13 cellular contexts compared by ENCODE assay signal in the genomic region with DNA sequence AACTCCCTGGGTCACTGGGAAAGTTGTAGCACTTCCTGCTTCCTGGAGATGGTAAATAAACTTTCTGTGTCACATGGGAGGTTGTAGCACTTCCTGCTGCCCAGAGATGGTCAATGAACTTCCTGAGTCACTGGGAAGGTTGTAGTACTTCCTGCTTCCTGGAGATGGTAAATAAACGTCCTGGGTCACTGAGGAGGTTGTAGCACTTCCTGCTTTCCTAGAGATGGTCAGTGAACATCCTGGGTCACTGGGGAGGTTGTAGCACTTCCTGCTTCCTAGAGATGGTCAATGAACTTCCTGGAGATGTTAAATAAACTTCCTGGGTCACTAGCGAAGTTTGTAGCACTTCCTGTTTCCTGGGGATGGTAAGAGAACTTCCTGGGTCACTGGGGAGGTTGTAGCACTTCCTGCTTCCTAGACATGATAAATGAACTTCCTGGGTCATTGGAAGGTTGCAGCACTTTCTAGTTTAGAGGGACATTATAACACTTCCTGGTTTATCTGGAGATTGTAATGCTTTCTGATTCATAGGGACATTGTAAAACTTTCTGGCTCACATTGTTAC.
DNase-seq lines count a peak whose midpoint lies in the region; ATAC-seq lines count a peak whose summit lies in the region.
"Had no signal": no experiment of that assay in that cellular context is flagged by ENCODE, and none has a peak within 500 bp of the region (broad histone marks: within the 10 kb centered on the region; RNA-seq: fewer than 3 reads in every experiment).

No MANE protein-coding gene starts in this region.

- H3K9me3 ChIP-seq in CD4-positive, alpha-beta memory T cell (ENCODE audit: control insufficient read depth in 1 of 2, low read length in 2 of 2): peaks cover 0 to 6% of the 10 kb centered on the region in 2 donors
- no peaks in the 10 kb centered on the region for H3K9me3 ChIP-seq in KOPT-K1 (ENCODE audit: insufficient read depth, low read length, poor library complexity, severe bottlenecking)
- peaks cover 12 to 20% (median 18%) of the 10 kb centered on the region in 3 experiments for H3K9me3 ChIP-seq in naive thymus-derived CD4-positive, alpha-beta T cell (ENCODE audit: control insufficient read depth in 2 of 3, low read length in 3 of 3)
- H3K9me3 ChIP-seq: SJSA1 had no signal

- intact Hi-C loops in CD4-positive, alpha-beta memory T cell (cut with micrococcal nuclease): loop anchor here (1.0 to 5.0 kb wide), 3 partner anchors 20 to 1237 kb away; partner anchors contain the start of genes P2RY8 and SLC25A6
- intact Hi-C loops in naive thymus-derived CD4-positive, alpha-beta T cell (cut with micrococcal nuclease): loop anchor here in 1 of 2 donors (1.0 to 5.0 kb wide), 3 partner anchors 37 to 127 kb away; partner anchors contain the start of genes CD99, DHRSX and ZBED1
- intact Hi-C loops in sciatic nerve (cut with DNase I): no loop called here

- peak overlapping the region; percentile 57 for H3K27ac ChIP-seq in CD4-positive, alpha-beta memory T cell (ENCODE audit: low read depth, low read length)
- peak overlapping the region; percentile 73 for H3K27ac ChIP-seq in KOPT-K1 (ENCODE audit: low read depth, low read length, poor library complexity, severe bottlenecking)
- peak overlapping the region; percentile 27 for H3K27ac ChIP-seq in naive thymus-derived CD4-positive, alpha-beta T cell (ENCODE audit: low read depth, low read length)
- H3K27ac ChIP-seq: SJSA1 had no signal

- CTCF ChIA-PET in CD4-positive, alpha-beta memory T cell (lab: Charles Lee; ENCODE audit: partially characterized antibody): no interaction called here
- CTCF ChIA-PET in naive thymus-derived CD4-positive, alpha-beta T cell (lab: Charles Lee): no interaction called here

- peak; percentile 23 for ATAC-seq in naive thymus-derived CD4-positive, alpha-beta T cell
- no peak for ATAC-seq in HG02798 (IDR thresholded peaks at IDR 0.05; ENCODE audit: poor library complexity, unreplicated experiment)
- no peak for ATAC-seq in sciatic nerve

- H3K27me3 ChIP-seq in CD4-positive, alpha-beta memory T cell (ENCODE audit: insufficient read depth, low read length): no peaks in the 10 kb centered on the region
- no peaks in the 10 kb centered on the region for H3K27me3 ChIP-seq in naive thymus-derived CD4-positive, alpha-beta T cell (ENCODE audit: control insufficient read depth in 2 of 2, insufficient read depth in 2 of 2, low read length in 2 of 2)
- H3K27me3 ChIP-seq: SJSA1 had no signal

- peak overlapping the region in 1 of 2 donors; percentile 8 for H3K4me3 ChIP-seq in CD4-positive, alpha-beta memory T cell (ENCODE audit: low read length in 2 of 2)
- H3K4me3 ChIP-seq in naive thymus-derived CD4-positive, alpha-beta T cell (ENCODE audit: low read length): peak overlapping the region; percentile 43
- H3K4me3 ChIP-seq: SJSA1 had no signal

- peak overlapping the region; percentile 92 to 99 (median 99) for H3K27ac Mint-ChIP-seq in CD4-positive, alpha-beta memory T cell
- H3K27ac Mint-ChIP-seq in activated naive CD8-positive, alpha-beta T cell: peak overlapping the region; percentile 95
- H3K27ac Mint-ChIP-seq in naive thymus-derived CD4-positive, alpha-beta T cell: peak overlapping the region; percentile 92 to 100 (median 98)

- peaks cover 31 to 53% (median 39%) of the 10 kb centered on the region in 4 donors for H3K4me1 Mint-ChIP-seq in CD4-positive, alpha-beta memory T cell
- H3K4me1 Mint-ChIP-seq in activated naive CD8-positive, alpha-beta T cell (ENCODE audit: low read depth): peaks cover 40% of the 10 kb centered on the region
- peaks cover 23 to 57% (median 52%) of the 10 kb centered on the region in 7 donors for H3K4me1 Mint-ChIP-seq in naive thymus-derived CD4-positive, alpha-beta T cell

- POLR2A ChIA-PET in CD4-positive, alpha-beta memory T cell (lab: Charles Lee; ENCODE audit: partially characterized antibody): no interaction called here
- POLR2A ChIA-PET in naive thymus-derived CD4-positive, alpha-beta T cell (lab: Charles Lee): no interaction called here

- peak in 3 of 5 donors; percentile 55 to 70 (median 69) for DNase-seq in CD4-positive, alpha-beta memory T cell
- peak in 7 of 9 donors; percentile 12 to 57 (median 41) for DNase-seq in naive thymus-derived CD4-positive, alpha-beta T cell
- DNase-seq in stimulated activated CD4-positive, alpha-beta T cell treated with anti-CD3 and anti-CD28 coated beads, Interleukin-4, amount 100 ng/mL, for 4 hours: no peak
- DNase-seq in HPDE6-E6E7 (ENCODE audit: extremely low spot score): no peak
- DNase-seq in sciatic nerve (ENCODE audit: low spot score): no peak
- DNase-seq: caudate nucleus, DMS 273 treated with DMSO at 0.1 percent for 48 hours, Kasumi-1, NCI-H2227 treated with DMSO at 0.1 percent for 48 hours had no signal

- H3K4me3 Mint-ChIP-seq in CD4-positive, alpha-beta memory T cell: peak overlapping the region; percentile 75 to 87 (median 83)
- H3K4me3 Mint-ChIP-seq in activated naive CD8-positive, alpha-beta T cell: peak overlapping the region; percentile 76
- H3K4me3 Mint-ChIP-seq in naive thymus-derived CD4-positive, alpha-beta T cell: peak overlapping the region; percentile 38 to 84 (median 68)

- H3K4me1 ChIP-seq in CD4-positive, alpha-beta memory T cell (ENCODE audit: insufficient read depth, low read length): peaks cover 19% of the 10 kb centered on the region
- peaks cover 16% of the 10 kb centered on the region in 2 donors for H3K4me1 ChIP-seq in naive thymus-derived CD4-positive, alpha-beta T cell (ENCODE audit: control insufficient read depth in 2 of 2, insufficient read depth in 2 of 2, low read length in 2 of 2)
- H3K4me1 ChIP-seq: SJSA1 had no signal

- H3K9me3 Mint-ChIP-seq in CD4-positive, alpha-beta memory T cell: peaks cover 6 to 56% (median 46%) of the 10 kb centered on the region in 8 donors
- peaks cover 30% of the 10 kb centered on the region for H3K9me3 Mint-ChIP-seq in activated naive CD8-positive, alpha-beta T cell (ENCODE audit: low read depth)
- peaks cover 29 to 57% (median 43%) of the 10 kb centered on the region in 11 donors for H3K9me3 Mint-ChIP-seq in naive thymus-derived CD4-positive, alpha-beta T cell

- H3K27me3 Mint-ChIP-seq in CD4-positive, alpha-beta memory T cell: no peaks in the 10 kb centered on the region
- H3K27me3 Mint-ChIP-seq in activated naive CD8-positive, alpha-beta T cell: no peaks in the 10 kb centered on the region
- no peaks in the 10 kb centered on the region for H3K27me3 Mint-ChIP-seq in naive thymus-derived CD4-positive, alpha-beta T cell

- no peaks in the 10 kb centered on the region for H3K36me3 ChIP-seq in CD4-positive, alpha-beta memory T cell (ENCODE audit: insufficient read depth, low read length)
- H3K36me3 ChIP-seq in KOPT-K1 (ENCODE audit: insufficient read depth, low read length): peaks cover 49% of the 10 kb centered on the region
- H3K36me3 ChIP-seq in naive thymus-derived CD4-positive, alpha-beta T cell (ENCODE audit: control insufficient read depth in 2 of 3, insufficient read depth in 3 of 3, low read length in 3 of 3): peaks cover 0 to 12% (median 0%) of the 10 kb centered on the region in 3 experiments

- peaks cover 59 to 67% of the 10 kb centered on the region in 2 donors for H3K36me3 Mint-ChIP-seq in CD4-positive, alpha-beta memory T cell
- H3K36me3 Mint-ChIP-seq in activated naive CD8-positive, alpha-beta T cell: peaks cover 55% of the 10 kb centered on the region
- H3K36me3 Mint-ChIP-seq in naive thymus-derived CD4-positive, alpha-beta T cell: peaks cover 45 to 82% (median 71%) of the 10 kb centered on the region in 5 donors

Comparison
In these comparisons a context has a peak if more than half of its experiments do, and no peak if none do; other contexts are left out.
1. DNase-seq: peak in CD4-positive, alpha-beta memory T cell (3 of 5) and naive thymus-derived CD4-positive, alpha-beta T cell (7 of 9); none in stimulated activated CD4-positive, alpha-beta T cell treated with anti-CD3 and anti-CD28 coated beads, Interleukin-4, amount 100 ng/mL, for 4 hours (0 of 2), HPDE6-E6E7 (single experiment) and sciatic nerve (single experiment).
2. Peak in every context shown above with its lines, with median percentiles within 50 percentile points of each other: H3K27ac ChIP-seq, H3K27ac Mint-ChIP-seq and H3K4me3 Mint-ChIP-seq.